Comparison of ENCODE assay signal across 10 cellular contexts in the genomic region with DNA sequence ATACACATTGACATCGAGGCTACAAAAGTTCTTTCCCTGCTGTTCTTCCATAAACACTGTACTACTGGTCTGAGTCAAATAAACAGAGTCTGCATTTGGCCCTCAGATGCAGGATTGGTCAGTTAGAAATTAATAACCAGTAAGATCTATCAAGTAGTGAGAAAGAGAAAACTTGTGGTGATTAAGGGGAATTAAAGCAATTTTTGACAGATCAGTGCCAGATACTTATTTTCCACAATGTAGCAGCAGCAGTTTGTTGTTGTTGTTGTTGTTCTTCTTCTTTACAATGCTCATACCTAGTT.
DNase-seq lines count a peak whose midpoint lies in the region; ATAC-seq and TF ChIP-seq lines count a peak whose summit lies in the region.
"Had no signal": no experiment of that assay in that cellular context is flagged by ENCODE, and none has a peak within 500 bp of the region (broad histone marks: within the 10 kb centered on the region; RNA-seq: fewer than 3 reads in every experiment).

No MANE protein-coding gene starts in this region.

- peaks cover 53% of the 10 kb centered on the region for H3K79me2 ChIP-seq in ACC112 (ENCODE audit: control insufficient read depth, insufficient read depth, low read length, unreplicated experiment)

- H3K9me3 ChIP-seq in muscle layer of colon (ENCODE audit: low read length) (no peaks in the 10 kb centered on the region), testis (no peaks in the 10 kb centered on the region), transverse colon (no peaks in the 10 kb centered on the region)

- H3K36me3 ChIP-seq in ACC112 (ENCODE audit: insufficient read depth, low read length) (no peaks in the 10 kb centered on the region), muscle layer of colon (ENCODE audit: insufficient read depth, low read length) (no peaks in the 10 kb centered on the region), testis (ENCODE audit: low read depth, missing control alignments) (no peaks in the 10 kb centered on the region), transverse colon (no peaks in the 10 kb centered on the region)

- TF ChIP-seq CTCF in testis (IDR thresholded peaks at IDR 0.05): no peak
- TF ChIP-seq CTCF in transverse colon (IDR thresholded peaks at IDR 0.05): no peak

- no peak overlapping the region for H3K27ac Mint-ChIP-seq in activated CD8-positive, alpha-beta T cell treated with anti-CD3 and anti-CD28 coated beads, Interleukin-2, amount 10 ng/mL, durations not matched to agents 7 days and 5 days
- H3K27ac Mint-ChIP-seq: nephron progenitor cell had no signal

- peaks cover 45% of the 10 kb centered on the region for H3K4me1 ChIP-seq in ACC112 (ENCODE audit: control insufficient read depth, insufficient read depth, low read length, unreplicated experiment)
- peaks cover 15% of the 10 kb centered on the region for H3K4me1 ChIP-seq in muscle layer of colon (ENCODE audit: insufficient read depth, low read length)
- peaks cover 6% of the 10 kb centered on the region for H3K4me1 ChIP-seq in testis
- peaks cover 0 to 26% (median 5%) of the 10 kb centered on the region in 4 donors for H3K4me1 ChIP-seq in transverse colon

- 31 to 41% methylated on average over 1 of the region's 1 CpG for WGBS in testis, 2 donors
- WGBS in transverse colon (ENCODE audit: low coverage in 1 of 2), 2 donors: 6% methylated on average over 1 of the region's 1 CpG; no CpG with 5 or more reads in 1 of the 2 donors

- CTCF ChIA-PET in activated CD8-positive, alpha-beta T cell treated with anti-CD3 and anti-CD28 coated beads, Interleukin-2, amount 10 ng/mL, durations not matched to agents 7 days and 5 days (lab: Charles Lee): interaction anchor here (1.2 kb wide), 1 partner anchor 17 kb away, joined by 3 read pairs; no protein-coding TSS in a partner anchor

- intact Hi-C loops in testis (cut with DNase I; ENCODE audit: low total_unique reads): no loop called here
- intact Hi-C loops in transverse colon (cut with DNase I; ENCODE audit: low total_unique reads): no loop called here

- TF ChIP-seq EP300 in transverse colon (IDR thresholded peaks at IDR 0.05; ENCODE audit: low read depth): no peak

- peaks cover 36% of the 10 kb centered on the region for H3K4me1 Mint-ChIP-seq in activated CD8-positive, alpha-beta T cell treated with anti-CD3 and anti-CD28 coated beads, Interleukin-2, amount 10 ng/mL, durations not matched to agents 7 days and 5 days (ENCODE audit: low read depth)

- H3K4me3 Mint-ChIP-seq in activated CD8-positive, alpha-beta T cell treated with anti-CD3 and anti-CD28 coated beads, Interleukin-2, amount 10 ng/mL, durations not matched to agents 7 days and 5 days: peak overlapping the region; percentile 64
- H3K4me3 Mint-ChIP-seq: nephron progenitor cell had no signal

- TF ChIP-seq POLR2A in testis (IDR thresholded peaks at IDR 0.05) (no peak), transverse colon (IDR thresholded peaks at IDR 0.05) (no peak)

- no peak overlapping the region for H3K9ac ChIP-seq in muscle layer of colon (ENCODE audit: low read length)

- H3K27me3 ChIP-seq in ACC112 (ENCODE audit: insufficient read depth, low read length) (no peaks in the 10 kb centered on the region), muscle layer of colon (ENCODE audit: control insufficient read depth in 1 of 2, insufficient read depth in 2 of 2, low read length in 2 of 2) (no peaks in the 10 kb centered on the region), testis (no peaks in the 10 kb centered on the region), transverse colon (no peaks in the 10 kb centered on the region)

- H3K9me3 Mint-ChIP-seq in activated CD8-positive, alpha-beta T cell treated with anti-CD3 and anti-CD28 coated beads, Interleukin-2, amount 10 ng/mL, durations not matched to agents 7 days and 5 days (ENCODE audit: insufficient read depth): no peaks in the 10 kb centered on the region
- H3K9me3 Mint-ChIP-seq: nephron progenitor cell had no signal

- in situ Hi-C loops in transverse colon (cut with MboI; ENCODE audit: low pct_ligation_motif_present in 1 of 4, low pct_unique_long_range_greater_than_20kb in 1 of 4, low sequenced_read_pairs in 3 of 4): no loop called here

- H3K27ac ChIP-seq in ACC112 (ENCODE audit: low read depth, low read length) (no peak overlapping the region), muscle layer of colon (ENCODE audit: low read depth, low read length) (no peak overlapping the region), testis (no peak overlapping the region), transverse colon (peak overlapping the region in 1 of 4 donors; percentile 9)

- DNase-seq in activated CD8-positive, alpha-beta T cell treated with anti-CD3 and anti-CD28 coated beads, Interleukin-2, amount 10 ng/mL, durations not matched to agents 7 days and 5 days: no peak
- no peak for DNase-seq in testis
- no peak for DNase-seq in transverse colon
- DNase-seq: head of caudate nucleus had no signal

- H3K4me3 ChIP-seq in ACC112 (ENCODE audit: low read depth, low read length) (peak overlapping the region; percentile 49), muscle layer of colon (ENCODE audit: low read depth in 1 of 2, low read length in 2 of 2) (peak overlapping the region; percentile 4 to 18), testis (no peak overlapping the region), transverse colon (no peak overlapping the region)

- H3K36me3 Mint-ChIP-seq in activated CD8-positive, alpha-beta T cell treated with anti-CD3 and anti-CD28 coated beads, Interleukin-2, amount 10 ng/mL, durations not matched to agents 7 days and 5 days (ENCODE audit: low read depth): peaks cover 8% of the 10 kb centered on the region

- H2AFZ ChIP-seq in ACC112 (ENCODE audit: low read length, unreplicated experiment): no peak overlapping the region

- peak; percentile 29 for ATAC-seq in GM19467 (IDR thresholded peaks at IDR 0.05; ENCODE audit: unreplicated experiment)
- ATAC-seq in activated CD8-positive, alpha-beta T cell treated with anti-CD3 and anti-CD28 coated beads, Interleukin-2, amount 10 ng/mL, durations not matched to agents 7 days and 5 days: no peak
- no peak for ATAC-seq in GM21717 (IDR thresholded peaks at IDR 0.05; ENCODE audit: unreplicated experiment)
- no peak for ATAC-seq in HG03108 (IDR thresholded peaks at IDR 0.05; ENCODE audit: unreplicated experiment)

- H3K27me3 Mint-ChIP-seq in activated CD8-positive, alpha-beta T cell treated with anti-CD3 and anti-CD28 coated beads, Interleukin-2, amount 10 ng/mL, durations not matched to agents 7 days and 5 days (ENCODE audit: low read depth): peaks cover 5% of the 10 kb centered on the region

- POLR2A ChIA-PET in activated CD8-positive, alpha-beta T cell treated with anti-CD3 and anti-CD28 coated beads, Interleukin-2, amount 10 ng/mL, durations not matched to agents 7 days and 5 days (lab: Charles Lee): no interaction called here

Comparison
In these comparisons a context has a peak if more than half of its experiments do, and no peak if none do; other contexts are left out.
1. H3K4me3 ChIP-seq: peak in ACC112 (single experiment) and muscle layer of colon (2 of 2); none in testis (0 of 2) and transverse colon (0 of 4).